In genomic region chr12:1857821-1858220, GRCh38 we compare ENCODE assay signal across 31 cellular contexts. TPM values are rescaled to one million over a fixed set of nuclear protein-coding genes. Genes with fewer than 3 reads are reported as not detected.
"Had no signal": no experiment of that assay in that cellular context is flagged by ENCODE, and none has a peak within 500 bp of the region (broad histone marks: within the 10 kb centered on the region; RNA-seq: fewer than 3 reads in every experiment).

No MANE protein-coding gene starts in this region.

- H3K36me3 ChIP-seq: brain microvascular endothelial cell, SJSA1 had no signal

- H3K9me3 ChIP-seq: SJSA1 had no signal

- H3K27ac Mint-ChIP-seq: activated CD4-positive, alpha-beta T cell treated with anti-CD3 and anti-CD28 coated beads, Interleukin-2, amount 10 ng/mL, durations not matched to agents 24 days and 14 days; activated CD8-positive, alpha-beta T cell treated with anti-CD3 and anti-CD28 coated beads for 36 hours; activated naive CD8-positive, alpha-beta T cell treated with anti-CD3 and anti-CD28 coated beads for 36 hours; activated T-helper 1 cell treated with anti-CD3 and anti-CD28 coated beads, Interleukin-12 subunit alpha, Interleukin-12 subunit beta, Interleukin-2, Interleukin-4 antibody, amounts not matched to agents 30 ng/mL and 10 ng/mL and 1 ng/mL, durations not matched to agents 14 hours and 24 hours and 36 hours; T-helper 1 cell treated with Interleukin-12 subunit alpha and Interleukin-12 subunit beta and Interleukin-4 antibody, amounts not matched to agents 30 μg/mL and 1 μg/mL, for 36 hours; T-helper 2 cell treated with Interferon-gamma antibody and Interleukin-4, amounts not matched to agents 5 μg/mL and 100 μg/mL, for 36 hours had no signal

- H3K4me3 ChIP-seq: SJSA1 had no signal

- DNase-seq: activated CD4-positive, alpha-beta T cell treated with anti-CD3 and anti-CD28 coated beads, Interleukin-2, amount 10 ng/mL, durations not matched to agents 24 days and 14 days; activated CD4-positive, alpha-beta T cell treated with anti-CD3 and anti-CD28 coated beads, Interleukin-2, amount 50 U/mL, for 4 hours; activated CD8-positive, alpha-beta T cell treated with anti-CD3 and anti-CD28 coated beads for 36 hours; activated naive CD4-positive, alpha-beta T cell; activated naive CD4-positive, alpha-beta T cell treated with anti-CD3 and anti-CD28 coated beads, Interleukin-2, amount 50 U/mL, for 16 hours; activated naive CD8-positive, alpha-beta T cell treated with anti-CD3 and anti-CD28 coated beads for 36 hours; activated T-cell treated with anti-CD3 and anti-CD28 coated beads, Interleukin-2, amount 50 U/mL, for 4 hours; amniotic stem cell; aorta; brain microvascular endothelial cell; MM.1S; MV-4-11; NCI-H1092; NCI-H1436 treated with DMSO at 0.1 percent for 48 hours; NCI-H1694 treated with DMSO at 0.1 percent for 48 hours; NCI-H2029; NCI-H2107; NCI-H2171; NCI-H510A treated with DMSO at 0.1 percent for 48 hours; NCI-H69; SHP77 treated with DMSO at 0.1 percent for 48 hours; SK-N-SH had no signal

- H3K27me3 Mint-ChIP-seq: activated CD8-positive, alpha-beta T cell treated with anti-CD3 and anti-CD28 coated beads for 36 hours had no signal

- H3K9ac ChIP-seq: KMS-11, SK-N-SH had no signal

- H3K27me3 ChIP-seq: brain microvascular endothelial cell had no signal

- H3K4me2 ChIP-seq: KMS-11, SK-N-SH had no signal

- H3K4me1 Mint-ChIP-seq: activated naive CD8-positive, alpha-beta T cell treated with anti-CD3 and anti-CD28 coated beads for 36 hours had no signal

- H3K4me1 ChIP-seq: SJSA1 had no signal

- ATAC-seq: activated CD8-positive, alpha-beta T cell treated with anti-CD3 and anti-CD28 coated beads for 36 hours; activated T-cell treated with anti-CD3 and anti-CD28 coated beads, Interleukin-2, amount 50 U/mL, for 4 hours; Panc1 had no signal

- H3K4me3 Mint-ChIP-seq: activated CD4-positive, alpha-beta T cell treated with anti-CD3 and anti-CD28 coated beads, Interleukin-2, amount 10 ng/mL, durations not matched to agents 24 days and 14 days; activated CD8-positive, alpha-beta T cell treated with anti-CD3 and anti-CD28 coated beads for 36 hours; activated naive CD8-positive, alpha-beta T cell treated with anti-CD3 and anti-CD28 coated beads for 36 hours; activated T-cell treated with anti-CD3 and anti-CD28 coated beads, Interleukin-2, amount 50 U/mL, for 4 hours; activated T-helper 1 cell treated with anti-CD3 and anti-CD28 coated beads, Interleukin-12 subunit alpha, Interleukin-12 subunit beta, Interleukin-2, Interleukin-4 antibody, amounts not matched to agents 30 ng/mL and 10 ng/mL and 1 ng/mL, durations not matched to agents 14 hours and 24 hours and 36 hours; T-helper 1 cell treated with Interleukin-12 subunit alpha and Interleukin-12 subunit beta and Interleukin-4 antibody, amounts not matched to agents 30 μg/mL and 1 μg/mL, for 36 hours; T-helper 2 cell treated with Interferon-gamma antibody and Interleukin-4, amounts not matched to agents 5 μg/mL and 100 μg/mL, for 36 hours had no signal

- H3K9me3 Mint-ChIP-seq: activated CD4-positive, alpha-beta T cell treated with anti-CD3 and anti-CD28 coated beads, Interleukin-2, amount 10 ng/mL, durations not matched to agents 24 days and 14 days; activated CD8-positive, alpha-beta T cell treated with anti-CD3 and anti-CD28 coated beads for 36 hours; activated T-cell treated with anti-CD3 and anti-CD28 coated beads, Interleukin-2, amount 50 U/mL, for 4 hours; activated T-helper 1 cell treated with anti-CD3 and anti-CD28 coated beads, Interleukin-12 subunit alpha, Interleukin-12 subunit beta, Interleukin-2, Interleukin-4 antibody, amounts not matched to agents 30 ng/mL and 10 ng/mL and 1 ng/mL, durations not matched to agents 14 hours and 24 hours and 36 hours; T-helper 1 cell treated with Interleukin-12 subunit alpha and Interleukin-12 subunit beta and Interleukin-4 antibody, amounts not matched to agents 30 μg/mL and 1 μg/mL, for 36 hours; T-helper 2 cell treated with Interferon-gamma antibody and Interleukin-4, amounts not matched to agents 5 μg/mL and 100 μg/mL, for 36 hours had no signal

- H3K27ac ChIP-seq: brain microvascular endothelial cell, KMS-11, SJSA1 had no signal

RNA-seq across cellular contexts. Expression of gene LRTM2, which starts 37.5 kb away (rescaled TPM):
- total RNA-seq: activated CD8-positive, alpha-beta memory T cell treated with anti-CD3 and anti-CD28 coated beads for 36 hours; activated CD8-positive, alpha-beta T cell treated with anti-CD3 and anti-CD28 coated beads for 36 hours; activated naive CD8-positive, alpha-beta T cell treated with anti-CD3 and anti-CD28 coated beads for 36 hours; activated T-helper 1 cell treated with anti-CD3 and anti-CD28 coated beads, Interleukin-12 subunit alpha, Interleukin-12 subunit beta, Interleukin-2, Interleukin-4 antibody, amounts not matched to agents 30 ng/mL and 10 ng/mL and 1 ng/mL, durations not matched to agents 14 hours and 24 hours and 36 hours; aorta; LHCN-M2; RPMI7951; SJSA1 had no signal
